ENCODE assay signal across 1 cellular context in genomic region chr11:66701432-66702240, GRCh38.
TF ChIP-seq lines count a peak whose summit lies in the region.

No MANE protein-coding gene starts in this region.

TF ChIP-seq in K562, 482 proteins besides CTCF, POLR2A, EP300 and RAD21 (continued from another document and continues in another):
- TF ChIP-seq YY1 (IDR thresholded peaks at IDR 0.05; ENCODE audit: borderline replicate concordance in 1 of 3, control insufficient read depth in 1 of 3, extremely low read depth in 1 of 3, insufficient read depth in 3 of 3, insufficient read length in 1 of 3, insufficient replicate concordance in 2 of 3, low read depth in 1 of 3, low read length in 2 of 3) (no peak), ZZZ3 (IDR thresholded peaks at IDR 0.05) (no peak), RBM39 (optimal IDR thresholded peaks at IDR 0.05; ENCODE audit: low read depth, low read length) (no peak), ZNF263 (CRISPR knock-in tag; IDR thresholded peaks at IDR 0.05; ENCODE audit: borderline replicate concordance) (no peak; the same call in 1 of the 2 replicates), ZNF197 (CRISPR knock-in tag; IDR thresholded peaks at IDR 0.05; ENCODE audit: low read depth) (no peak; the same call in 1 of the 2 replicates), PPARD (CRISPR knock-in tag; IDR thresholded peaks at IDR 0.05) (no peak), ZBTB40 (IDR thresholded peaks at IDR 0.05) (peak; percentile 49), ZBTB40 (CRISPR knock-in tag; IDR thresholded peaks at IDR 0.05) (no peak), SP1 (CRISPR knock-in tag; IDR thresholded peaks at IDR 0.05) (peak; percentile 40; the same call in 1 of the 2 replicates), THRB (CRISPR knock-in tag; conservative IDR thresholded peaks at IDR 0.05) (no peak), ZNF76 (CRISPR knock-in tag; IDR thresholded peaks at IDR 0.05; ENCODE audit: borderline replicate concordance) (0 out of 2 replicates have a peak, but pooled peaks have one; percentile 41), SUPT5H (IDR thresholded peaks at IDR 0.05) (no peak), TFAM (CRISPR knock-in tag; conservative IDR thresholded peaks at IDR 0.05) (no peak), RHOXF2B (CRISPR knock-in tag; conservative IDR thresholded peaks at IDR 0.05) (no peak), ARID1B (IDR thresholded peaks at IDR 0.05) (peak; percentile 97), POLR2G (IDR thresholded peaks at IDR 0.05; ENCODE audit: low read depth, low read length) (no peak), KAT7 (CRISPR knock-in tag; IDR thresholded peaks at IDR 0.05; ENCODE audit: borderline replicate concordance) (no peak), SIRT6 (IDR thresholded peaks at IDR 0.05; ENCODE audit: low read depth, low read length) (no peak), SNIP1 (IDR thresholded peaks at IDR 0.05; ENCODE audit: low read depth) (no peak), HOMEZ (CRISPR knock-in tag; IDR thresholded peaks at IDR 0.05) (no peak), ZNF347 (CRISPR knock-in tag; IDR thresholded peaks at IDR 0.05; ENCODE audit: low read depth) (no peak), BCL6 (CRISPR knock-in tag; IDR thresholded peaks at IDR 0.05) (no peak), CREB5 (CRISPR knock-in tag; IDR thresholded peaks at IDR 0.05) (no peak), PHTF2 (CRISPR knock-in tag; IDR thresholded peaks at IDR 0.05) (no peak), HMG20B (CRISPR knock-in tag; IDR thresholded peaks at IDR 0.05) (no peak), RBM25 (IDR thresholded peaks at IDR 0.05; ENCODE audit: low read depth, low read length, severe bottlenecking) (no peak), NR0B1 (IDR thresholded peaks at IDR 0.05; ENCODE audit: partially characterized antibody) (no peak), PRDM10 (IDR thresholded peaks at IDR 0.05; ENCODE audit: partially characterized antibody) (peak; percentile 56), ZNF24 (IDR thresholded peaks at IDR 0.05) (no peak), YBX1 (IDR thresholded peaks at IDR 0.05) (no peak), BRD9 (IDR thresholded peaks at IDR 0.05; ENCODE audit: low read depth, partially characterized antibody) (no peak)
